In genomic region chr14:68373847-68374582, GRCh38 we compare ENCODE assay signal across 19 cellular contexts.
DNase-seq lines count a peak whose midpoint lies in the region; ATAC-seq and TF ChIP-seq lines count a peak whose summit lies in the region.
"Had no signal": no experiment of that assay in that cellular context is flagged by ENCODE, and none has a peak within 500 bp of the region (broad histone marks: within the 10 kb centered on the region; RNA-seq: fewer than 3 reads in every experiment).

No MANE protein-coding gene starts in this region.

- peak; percentile 44 for DNase-seq in GM10266 (ENCODE audit: extremely low spot score)
- no peak for DNase-seq in T-helper 17 cell
- no peak for DNase-seq in GF-D8 (lab: John Stamatoyannopoulos, UW)
- DNase-seq in stimulated activated CD4-positive, alpha-beta T cell treated with anti-CD3 and anti-CD28 coated beads, Interleukin-1b, Interleukin-23, amount 100 ng/mL, for 48 hours: no peak
- DNase-seq in adrenal gland: no peak
- no peak for DNase-seq in NCI-H1930 (lab: John Stamatoyannopoulos, UW)
- DNase-seq: activated CD4-positive, alpha-beta T cell treated with anti-CD3 and anti-CD28 coated beads for 1 hour; cerebellar nuclear complex; DND-41; GOT3; NCI-H2171 treated with DMSO at 0.1 percent for 48 hours; stimulated activated CD8-positive, alpha-beta memory T cell treated with anti-CD3 and anti-CD28 coated beads, Interleukin-4, amount 100 ng/mL, for 48 hours; T-helper 1 cell had no signal

- H3K9me3 ChIP-seq in T-helper 17 cell (ENCODE audit: control insufficient read depth, low read length, poor library complexity, severe bottlenecking) (no peaks in the 10 kb centered on the region), skeletal muscle tissue (ENCODE audit: control insufficient read depth in 3 of 3, low read length in 3 of 3) (no peaks in the 10 kb centered on the region), adrenal gland (replicated peaks in 1 of 3) (no peaks in the 10 kb centered on the region)
- H3K9me3 ChIP-seq: BE2C, prostate gland, tibial artery had no signal

- H3K27me3 ChIP-seq in skeletal muscle tissue (ENCODE audit: control insufficient read depth in 3 of 3, insufficient read depth in 3 of 3, low read length in 3 of 3) (no peaks in the 10 kb centered on the region), adrenal gland (no peaks in the 10 kb centered on the region)
- H3K27me3 ChIP-seq: BE2C, tibial artery had no signal

- H3K4me1 ChIP-seq in skeletal muscle tissue (ENCODE audit: control insufficient read depth in 3 of 3, insufficient read depth in 3 of 3, low read length in 3 of 3): peaks cover 21 to 32% (median 32%) of the 10 kb centered on the region in 3 donors
- H3K4me1 ChIP-seq in adrenal gland (replicated peaks in 1 of 2): peaks cover 11 to 26% of the 10 kb centered on the region in 2 donors
- H3K4me1 ChIP-seq: BE2C, prostate gland had no signal

- TF ChIP-seq RAD21 in Ishikawa (IDR thresholded peaks at IDR 0.05; ENCODE audit: low read depth): peak; percentile 4; the same call in 1 of the 2 replicates

- WGBS in adrenal gland, 4 donors: 64 to 67% (median 66%) methylated on average over 2 of the region's 2 CpGs

- intact Hi-C loops in adrenal gland (cut with DNase I): loop anchor here in 1 of 2 donors (10.0 kb wide), 1 partner anchor 69 kb away; no protein-coding TSS in a partner anchor

- no peaks in the 10 kb centered on the region for H3K27me3 Mint-ChIP-seq in T-helper 17 cell

- no peaks in the 10 kb centered on the region for H3K36me3 ChIP-seq in skeletal muscle tissue (ENCODE audit: control insufficient read depth in 3 of 3, insufficient read depth in 3 of 3, low read length in 3 of 3)
- no peaks in the 10 kb centered on the region for H3K36me3 ChIP-seq in adrenal gland (replicated peaks in 1 of 2)
- H3K36me3 ChIP-seq: BE2C, prostate gland, tibial artery had no signal

- H3K36me3 Mint-ChIP-seq in T-helper 17 cell (ENCODE audit: low read depth): peaks cover 4% of the 10 kb centered on the region

- peaks cover 55% of the 10 kb centered on the region for H3K4me1 Mint-ChIP-seq in T-helper 17 cell

- no peak overlapping the region for H3K4me3 ChIP-seq in skeletal muscle tissue (ENCODE audit: low read length in 3 of 3)
- no peak overlapping the region for H3K4me3 ChIP-seq in adrenal gland
- H3K4me3 ChIP-seq: prostate gland, tibial artery had no signal

- H3K9ac ChIP-seq in skeletal muscle tissue (ENCODE audit: low read depth in 1 of 3, low read length in 3 of 3): no peak overlapping the region

- no peak for TF ChIP-seq POLR2A in adrenal gland (IDR thresholded peaks at IDR 0.05)

- TF ChIP-seq CTCF in GM10266 (IDR thresholded peaks at IDR 0.05; ENCODE audit: control insufficient read depth, insufficient read depth, low read depth, missing control alignments) (no peak), adrenal gland (IDR thresholded peaks at IDR 0.05) (no peak)

- no peak overlapping the region for H3K4me3 Mint-ChIP-seq in T-helper 17 cell

- no peak for ATAC-seq in T-helper 17 cell

- H3K27ac ChIP-seq in skeletal muscle tissue (ENCODE audit: low read depth, low read length): peak overlapping the region; percentile 45
- no peak overlapping the region for H3K27ac ChIP-seq in adrenal gland
- H3K27ac ChIP-seq: HL-60, prostate gland, tibial artery had no signal

- peak overlapping the region; percentile 49 for H3K27ac Mint-ChIP-seq in T-helper 17 cell

- no peak for TF ChIP-seq EP300 in Ishikawa (IDR thresholded peaks at IDR 0.05; ENCODE audit: borderline replicate concordance)

TF ChIP-seq in Ishikawa, 13 proteins besides CTCF, POLR2A, EP300 and RAD21:
- no peak for TF ChIP-seq EGR1 (IDR thresholded peaks at IDR 0.05)
- no peak for TF ChIP-seq REST (IDR thresholded peaks at IDR 0.05; ENCODE audit: low read depth)
- TF ChIP-seq USF1 (IDR thresholded peaks at IDR 0.05): no peak
- no peak for TF ChIP-seq CREB1 (IDR thresholded peaks at IDR 0.05; ENCODE audit: low read depth)
- TF ChIP-seq CEBPB (IDR thresholded peaks at IDR 0.05): no peak
- no peak for TF ChIP-seq TEAD4 (IDR thresholded peaks at IDR 0.05)
- no peak for TF ChIP-seq YY1 (IDR thresholded peaks at IDR 0.05; ENCODE audit: low read depth)
- no peak for TF ChIP-seq MAX (IDR thresholded peaks at IDR 0.05)
- no peak for TF ChIP-seq ZBTB7A (IDR thresholded peaks at IDR 0.05; ENCODE audit: low read depth)
- TF ChIP-seq TCF12 (IDR thresholded peaks at IDR 0.05; ENCODE audit: low read depth): no peak
- no peak for TF ChIP-seq TAF1 (IDR thresholded peaks at IDR 0.05; ENCODE audit: low read depth)
